1 cellular context compared by ENCODE assay signal in genomic region chr1:198121058-198121829, GRCh38.
TF ChIP-seq lines count a peak whose summit lies in the region.

No MANE protein-coding gene starts in this region.

TF ChIP-seq in HepG2, 621 proteins besides CTCF, POLR2A, EP300 and RAD21 (continued from another document):
- TF ChIP-seq, protein P1, sequence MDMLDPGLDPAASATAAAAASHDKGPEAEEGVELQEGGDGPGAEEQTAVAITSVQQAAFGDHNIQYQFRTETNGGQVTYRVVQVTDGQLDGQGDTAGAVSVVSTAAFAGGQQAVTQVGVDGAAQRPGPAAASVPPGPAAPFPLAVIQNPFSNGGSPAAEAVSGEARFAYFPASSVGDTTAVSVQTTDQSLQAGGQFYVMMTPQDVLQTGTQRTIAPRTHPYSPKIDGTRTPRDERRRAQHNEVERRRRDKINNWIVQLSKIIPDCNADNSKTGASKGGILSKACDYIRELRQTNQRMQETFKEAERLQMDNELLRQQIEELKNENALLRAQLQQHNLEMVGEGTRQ (IDR thresholded peaks at IDR 0.05; ENCODE audit: low read depth, low read length): peak; percentile 34; the same call in 1 of the 2 replicates
- TF ChIP-seq, protein P1 (CRISPR knock-in tag; IDR thresholded peaks at IDR 0.05; ENCODE audit: borderline replicate concordance): no peak
- TF ChIP-seq ZNF850 (CRISPR knock-in tag; conservative IDR thresholded peaks at IDR 0.05) (no peak), RAD51 (IDR thresholded peaks at IDR 0.05; ENCODE audit: borderline replicate concordance) (peak; percentile 83), FOXP1 (IDR thresholded peaks at IDR 0.05) (no peak), FOXP1 (CRISPR knock-in tag; IDR thresholded peaks at IDR 0.05) (no peak)
